In the genomic region with DNA sequence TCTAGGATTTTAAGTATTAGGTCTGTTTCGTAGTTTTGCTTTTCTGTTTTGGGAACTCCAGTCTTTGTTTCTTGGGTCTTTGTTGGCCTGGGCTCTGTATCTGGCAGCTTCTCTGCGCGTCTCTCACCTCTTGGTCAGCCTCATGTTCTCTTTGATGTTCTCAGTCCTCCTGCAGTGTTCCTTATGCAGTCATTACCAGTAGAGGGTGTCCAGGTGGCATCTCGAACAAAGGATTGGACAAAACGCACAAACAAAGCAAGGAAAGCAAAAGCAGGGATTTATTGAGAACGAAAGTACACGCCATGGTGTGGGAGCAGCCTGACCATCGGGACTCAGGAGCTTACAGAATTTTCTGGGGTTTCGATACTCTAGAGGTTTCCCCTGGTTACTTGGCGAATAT, we compare ENCODE assay signal across 17 cellular contexts.
DNase-seq lines count a peak whose midpoint lies in the region; TF ChIP-seq lines count a peak whose summit lies in the region.
"Had no signal": no experiment of that assay in that cellular context is flagged by ENCODE, and none has a peak within 500 bp of the region (broad histone marks: within the 10 kb centered on the region; RNA-seq: fewer than 3 reads in every experiment).

No MANE protein-coding gene starts in this region.

- H3K4me3 ChIP-seq in astrocyte of the cerebellum (ENCODE audit: low read depth, low read length): peak overlapping the region; percentile 1
- H3K4me3 ChIP-seq: colonic mucosa, GM12878, prostate gland, SJSA1, suprapubic skin had no signal

- in situ Hi-C loops in G401 (cut with HindIII; ENCODE audit: low sequenced_read_pairs): no loop called here
- in situ Hi-C loops in astrocyte of the cerebellum (cut with HindIII; ENCODE audit: low sequenced_read_pairs): no loop called here

- peak; percentile 95 for DNase-seq in G401 (ENCODE audit: low spot score)
- DNase-seq in M059J (ENCODE audit: low read depth): peak; percentile 79
- DNase-seq in astrocyte of the cerebellum (ENCODE audit: low read depth): peak; percentile 24
- peak; percentile 6 for DNase-seq in mesenteric fat pad (ENCODE audit: low spot score)
- DNase-seq in amniotic stem cell (lab: John Stamatoyannopoulos, UW): no peak
- DNase-seq in activated CD4-positive, alpha-beta T cell treated with anti-CD3 and anti-CD28 coated beads for 4 hours: no peak
- no peak for DNase-seq in AG08395 (ENCODE audit: low spot score)
- DNase-seq: activated CD4-positive, alpha-beta T cell treated with anti-CD3 and anti-CD28 coated beads for 1 hour; Calu3; colonic mucosa; kidney glomerular epithelial cell; NCI-H187; nephron progenitor cell had no signal

- peak; percentile 40 for TF ChIP-seq CTCF in astrocyte of the cerebellum (IDR thresholded peaks at IDR 0.05; ENCODE audit: low read depth, low read length, missing control alignments)

Comparison
In these comparisons a context has a peak if more than half of its experiments do, and no peak if none do; other contexts are left out.
1. DNase-seq: peak in G401 (single experiment), M059J (single experiment), astrocyte of the cerebellum (single experiment) and mesenteric fat pad (single experiment); none in amniotic stem cell (single experiment), activated CD4-positive, alpha-beta T cell treated with anti-CD3 and anti-CD28 coated beads for 4 hours (0 of 2) and AG08395 (single experiment).